Comparison of ENCODE assay signal across 23 cellular contexts in genomic region chr1:64478594-64479248, GRCh38. TPM values are rescaled to one million over a fixed set of nuclear protein-coding genes. Genes with fewer than 3 reads are reported as not detected.
DNase-seq lines count a peak whose midpoint lies in the region; ATAC-seq, FAIRE-seq and TF ChIP-seq lines count a peak whose summit lies in the region.
"Had no signal": no experiment of that assay in that cellular context is flagged by ENCODE, and none has a peak within 500 bp of the region (broad histone marks: within the 10 kb centered on the region; RNA-seq: fewer than 3 reads in every experiment).

No MANE protein-coding gene starts in this region.

- H3K27me3 ChIP-seq in GM23338 (ENCODE audit: insufficient read depth) (no peaks in the 10 kb centered on the region), endothelial cell of umbilical vein (ENCODE audit: control insufficient read depth in 2 of 2, insufficient read depth in 2 of 2, low read length in 2 of 2) (no peaks in the 10 kb centered on the region)
- no peaks in the 10 kb centered on the region for H3K27me3 ChIP-seq in CD8-positive, alpha-beta T cell (ENCODE audit: insufficient read depth, low read length)
- H3K27me3 ChIP-seq: BE2C, Peyer's patch had no signal

- no peaks in the 10 kb centered on the region for H3K27me3 Mint-ChIP-seq in GM23338 (ENCODE audit: insufficient read depth, low read depth, poor library complexity)
- H3K27me3 Mint-ChIP-seq in brain = no peaks in the 10 kb centered on the region
- H3K27me3 Mint-ChIP-seq in nephron progenitor cell (ENCODE audit: low read depth, poor library complexity) = no peaks in the 10 kb centered on the region
- H3K27me3 Mint-ChIP-seq in CD8-positive, alpha-beta T cell (ENCODE audit: low read depth) = peaks cover 2% of the 10 kb centered on the region

- H3K9me1 ChIP-seq in endothelial cell of umbilical vein (replicated peaks; ENCODE audit: control insufficient read depth, extremely low read depth, insufficient read depth, low read length) = no peaks in the 10 kb centered on the region

- DNase-seq in GM23338 (ENCODE audit: low spot score) (no peak), endothelial cell of umbilical vein (ENCODE audit: low read depth, low spot score) (peak; percentile 80), nephron progenitor cell (no peak), DMS 273 (lab: John Stamatoyannopoulos, UW; ENCODE audit: unreplicated experiment) (no peak), SK-N-DZ (ENCODE audit: low spot score) (no peak)
- DNase-seq in CD8-positive, alpha-beta T cell = no peak
- DNase-seq: BE2C, DMS79, H7, HFFc6, NCI-H1105, NCI-H146, NCI-H2029, NCI-H2227 treated with DMSO at 0.1 percent for 48 hours, NCI-H510A, Peyer's patch had no signal

- no peak overlapping the region for H2AFZ ChIP-seq in GM23338
- no peak overlapping the region for H2AFZ ChIP-seq in endothelial cell of umbilical vein (ENCODE audit: low read depth, low read length)

- intact Hi-C loops in endothelial cell of umbilical vein (cut with micrococcal nuclease) = loop anchor here (1.0 to 2.0 kb wide), 2 partner anchors 8 to 62 kb away; partner anchors contain the start of gene CACHD1
- intact Hi-C loops in CD8-positive, alpha-beta T cell (cut with DNase I, micrococcal nuclease) = loop anchor here in 1 of 2 experiments (10.0 kb wide), 1 partner anchor 586 kb away; no protein-coding TSS in a partner anchor

- H3K27ac Mint-ChIP-seq in GM23338 (no peak overlapping the region), brain (peak overlapping the region in 4 of 5 experiments; percentile 34 to 70 (median 46)), nephron progenitor cell (peak overlapping the region; percentile 46)
- no peak overlapping the region for H3K27ac Mint-ChIP-seq in CD8-positive, alpha-beta T cell
- H3K27ac Mint-ChIP-seq: HFFc6 had no signal

- peaks cover 13% of the 10 kb centered on the region; the same call in 2 of the 3 replicates for H3K36me3 Mint-ChIP-seq in GM23338 (ENCODE audit: low read depth)
- no peaks in the 10 kb centered on the region for H3K36me3 Mint-ChIP-seq in brain
- peaks cover 5% of the 10 kb centered on the region for H3K36me3 Mint-ChIP-seq in nephron progenitor cell (ENCODE audit: low read depth)
- no peaks in the 10 kb centered on the region for H3K36me3 Mint-ChIP-seq in CD8-positive, alpha-beta T cell

- TF ChIP-seq CTCF in GM23338 (conservative IDR thresholded peaks at IDR 0.05; ENCODE audit: low read depth in 2 of 2) = no peak
- no peak for TF ChIP-seq CTCF in brain (conservative IDR thresholded peaks at IDR 0.05)
- TF ChIP-seq CTCF in endothelial cell of umbilical vein (IDR thresholded peaks at IDR 0.05; ENCODE audit: extremely low read depth in 1 of 2, insufficient read depth in 1 of 2, low read depth in 1 of 2, low read length in 2 of 2) = no peak
- TF ChIP-seq CTCF in nephron progenitor cell (IDR thresholded peaks at IDR 0.05) = no peak
- no peak for TF ChIP-seq CTCF in CD8-positive, alpha-beta T cell (IDR thresholded peaks at IDR 0.05)

- H3K4me1 ChIP-seq in GM23338 (ENCODE audit: insufficient read depth) = peaks cover 77% of the 10 kb centered on the region
- peaks cover 64% of the 10 kb centered on the region for H3K4me1 ChIP-seq in endothelial cell of umbilical vein (ENCODE audit: control insufficient read depth, extremely low read depth, insufficient read depth, low read length)
- no peaks in the 10 kb centered on the region for H3K4me1 ChIP-seq in CD8-positive, alpha-beta T cell (ENCODE audit: insufficient read depth, low read length)

- no peaks in the 10 kb centered on the region for H3F3A ChIP-seq in GM23338 (replicated peaks; ENCODE audit: low read depth)

- H3K4me3 Mint-ChIP-seq in GM23338 (no peak overlapping the region; the same call in 2 of the 3 replicates), brain (peak overlapping the region in 2 of 5 experiments; percentile 9 to 12), nephron progenitor cell (no peak overlapping the region)
- no peak overlapping the region for H3K4me3 Mint-ChIP-seq in CD8-positive, alpha-beta T cell
- H3K4me3 Mint-ChIP-seq: HFFc6 had no signal

- H3K4me3 ChIP-seq in GM23338 (no peak overlapping the region), endothelial cell of umbilical vein (replicated peaks in 1 of 3; ENCODE audit: insufficient read depth in 1 of 3, low read depth in 1 of 3, low read length in 3 of 3) (no peak overlapping the region)
- H3K4me3 ChIP-seq in CD8-positive, alpha-beta T cell (ENCODE audit: low read depth, low read length) = no peak overlapping the region
- H3K4me3 ChIP-seq: A549, Peyer's patch had no signal

- TF ChIP-seq POLR2A in endothelial cell of umbilical vein (IDR thresholded peaks at IDR 0.05; ENCODE audit: low read depth, low read length) = no peak

- POLR2A ChIA-PET in endothelial cell of umbilical vein (lab: Charles Lee) = no interaction called here
- POLR2A ChIA-PET in CD8-positive, alpha-beta T cell (lab: Charles Lee) = no interaction called here

- no peaks in the 10 kb centered on the region for H3K9me3 ChIP-seq in endothelial cell of umbilical vein (replicated peaks; ENCODE audit: control insufficient read depth, insufficient read depth, low read length)
- H3K9me3 ChIP-seq in CD8-positive, alpha-beta T cell (ENCODE audit: low read length) = no peaks in the 10 kb centered on the region
- H3K9me3 ChIP-seq: A549, BE2C, Peyer's patch had no signal

- no peak for ATAC-seq in GM23338
- ATAC-seq in HG03045 (IDR thresholded peaks at IDR 0.05; ENCODE audit: unreplicated experiment) = no peak
- ATAC-seq in CD8-positive, alpha-beta T cell = no peak
- ATAC-seq: A549 had no signal

- H3K4me2 ChIP-seq in GM23338 (peak overlapping the region; percentile 43; the same call in 1 of the 2 replicates), endothelial cell of umbilical vein (ENCODE audit: insufficient read depth, low read length) (no peak overlapping the region)
- H3K4me2 ChIP-seq: A549, KMS-11 had no signal

- no TSS peak for BruUV-seq in endothelial cell of umbilical vein (replicated peaks; lab: Mats Ljungman, UMichigan)

- peaks cover 22% of the 10 kb centered on the region for H4K20me1 ChIP-seq in GM23338 (replicated peaks; ENCODE audit: insufficient read depth)
- no peaks in the 10 kb centered on the region for H4K20me1 ChIP-seq in endothelial cell of umbilical vein (replicated peaks; ENCODE audit: control insufficient read depth, extremely low read depth, insufficient read depth, low read length)

- H3K4me1 Mint-ChIP-seq in GM23338 (peaks cover 71% of the 10 kb centered on the region), brain (peaks cover 90% of the 10 kb centered on the region), nephron progenitor cell (peaks cover 85% of the 10 kb centered on the region)
- H3K4me1 Mint-ChIP-seq in CD8-positive, alpha-beta T cell (ENCODE audit: low read depth) = no peaks in the 10 kb centered on the region

- H3K9me3 Mint-ChIP-seq in GM23338 (no peaks in the 10 kb centered on the region), brain (peaks cover 0 to under 1% (median 0%) of the 10 kb centered on the region in 5 experiments), nephron progenitor cell (no peaks in the 10 kb centered on the region)
- no peaks in the 10 kb centered on the region for H3K9me3 Mint-ChIP-seq in CD8-positive, alpha-beta T cell
- H3K9me3 Mint-ChIP-seq: HFFc6 had no signal

- H3K9ac ChIP-seq in endothelial cell of umbilical vein (replicated peaks; ENCODE audit: extremely low read depth, insufficient read depth, low read length) = no peak overlapping the region
- H3K9ac ChIP-seq: KMS-11 had no signal

- FAIRE-seq in endothelial cell of umbilical vein (lab: Jason Lieb, UNC) = peak; percentile 47
- FAIRE-seq: A549, GM19239 had no signal

- H3K27ac ChIP-seq in GM23338 (ENCODE audit: low read depth) (no peak overlapping the region), endothelial cell of umbilical vein (ENCODE audit: insufficient read depth, low read depth, low read length) (no peak overlapping the region)
- no peak overlapping the region for H3K27ac ChIP-seq in CD8-positive, alpha-beta T cell (ENCODE audit: low read depth, low read length)
- H3K27ac ChIP-seq: A549, HL-60, KMS-11, Peyer's patch had no signal

- H3K9me2 ChIP-seq in GM23338 (ENCODE audit: insufficient read depth) = no peaks in the 10 kb centered on the region

- dilution Hi-C loops in endothelial cell of umbilical vein (cut with MboI; ENCODE audit: extremely low pct_ligation_motif_present, low sequenced_read_pairs) = no loop called here

- H3K79me2 ChIP-seq in GM23338 (replicated peaks; ENCODE audit: insufficient read depth) (peaks cover 100% of the 10 kb centered on the region), endothelial cell of umbilical vein (ENCODE audit: control insufficient read depth, insufficient read depth, low read length) (no peaks in the 10 kb centered on the region)

- H3K36me3 ChIP-seq in GM23338 (ENCODE audit: insufficient read depth) = no peaks in the 10 kb centered on the region
- H3K36me3 ChIP-seq in endothelial cell of umbilical vein (ENCODE audit: control insufficient read depth in 2 of 2, extremely low read depth in 1 of 2, insufficient read depth in 2 of 2, low read length in 2 of 2) = no peaks in the 10 kb centered on the region
- H3K36me3 ChIP-seq in CD8-positive, alpha-beta T cell (ENCODE audit: insufficient read depth, low read length) = no peaks in the 10 kb centered on the region
- H3K36me3 ChIP-seq: BE2C, Peyer's patch had no signal

- CTCF ChIA-PET in endothelial cell of umbilical vein (lab: Charles Lee) = no interaction called here
- CTCF ChIA-PET in CD8-positive, alpha-beta T cell (lab: Charles Lee) = no interaction called here

TF ChIP-seq in GM23338, 12 proteins besides CTCF, POLR2A, EP300 and RAD21 (continues in another document):
- no peak for TF ChIP-seq STAT1 (IDR thresholded peaks at IDR 0.05; ENCODE audit: unreplicated experiment)

TF ChIP-seq in endothelial cell of umbilical vein, 7 proteins besides CTCF, POLR2A, EP300 and RAD21 (continues in another document):
- TF ChIP-seq FOS (IDR thresholded peaks at IDR 0.05; ENCODE audit: borderline replicate concordance, insufficient read depth, low read length) = no peak
- no peak for TF ChIP-seq EZH2 (IDR thresholded peaks at IDR 0.05; ENCODE audit: borderline replicate concordance, low read depth, low read length, severe bottlenecking)

RNA-seq across cellular contexts. Expression of gene CACHD1, which starts 8.8 kb away (rescaled TPM):
- total RNA-seq in GM23338 (2014; rRNA removed; shearing (Covaris generic)) = 40.7 and 43.7 TPM in 2 replicates
- 10.9 and 12.6 TPM in 2 replicates for polyA plus RNA-seq in GM23338 (2016; fragmentation: Nextera tagmentation; extraction: Ambion mirVana)
- polyA plus RNA-seq in brain (ENCODE audit: insufficient read depth, low read depth, low replicate concordance) = 6.4 TPM
- 8.7 and 9.3 TPM in 2 replicates for total RNA-seq in endothelial cell of umbilical vein
- polyA plus RNA-seq in endothelial cell of umbilical vein = 2.1 and 3.6 TPM in 2 replicates
- polyA plus RNA-seq in endothelial cell of umbilical vein (2011; cell fraction: cytosol; rRNA removed) = 2.6 and 3.0 TPM in 2 replicates
- polyA plus RNA-seq in endothelial cell of umbilical vein (2011; cell fraction: nucleus; rRNA removed) = 8.9 and 9.0 TPM in 2 replicates
- polyA plus RNA-seq in endothelial cell of umbilical vein (2012) = 4.8 and 7.0 TPM in 2 replicates
- polyA minus RNA-seq in endothelial cell of umbilical vein = 8.9 and 12.7 TPM in 2 replicates
- polyA minus RNA-seq in endothelial cell of umbilical vein (2011; cell fraction: cytosol; rRNA and poly(A)+ RNA removed) = not detected
- 10.9 and 17.8 TPM in 2 replicates for polyA minus RNA-seq in endothelial cell of umbilical vein (2011; cell fraction: nucleus; rRNA and poly(A)+ RNA removed)
- 7.8 and 8.8 TPM in 2 replicates for polyA plus RNA-seq in SK-N-DZ (2014; cell fraction: cytosol; rRNA removed)
- 7.1 and 10.4 TPM in 2 replicates for polyA plus RNA-seq in SK-N-DZ (2014; cell fraction: nucleus; rRNA removed)
- total RNA-seq in CD8-positive, alpha-beta T cell = 1 to 10 TPM; 3.4 TPM
- total RNA-seq: HT-29 had no signal

Comparison
In these comparisons a context has a peak if more than half of its experiments do, and no peak if none do; other contexts are left out.
1. H3K27ac Mint-ChIP-seq: peak in brain (4 of 5) and nephron progenitor cell (single experiment); none in GM23338 (single experiment) and CD8-positive, alpha-beta T cell (single experiment).